ENCODE assay signal across 11 cellular contexts in genomic region chr7:106358103-106358663, GRCh38.
DNase-seq lines count a peak whose midpoint lies in the region; ATAC-seq and TF ChIP-seq lines count a peak whose summit lies in the region.
"Had no signal": no experiment of that assay in that cellular context is flagged by ENCODE, and none has a peak within 500 bp of the region (broad histone marks: within the 10 kb centered on the region; RNA-seq: fewer than 3 reads in every experiment).

No MANE protein-coding gene starts in this region.

- H3K27ac Mint-ChIP-seq in activated T-helper 1 cell treated with anti-CD3 and anti-CD28 coated beads, Interleukin-12 subunit alpha, Interleukin-12 subunit beta, Interleukin-2, Interleukin-4 antibody, amounts not matched to agents 30 ng/mL and 10 ng/mL and 1 ng/mL, durations not matched to agents 14 hours and 24 hours and 36 hours = no peak overlapping the region
- H3K27ac Mint-ChIP-seq: activated naive CD4-positive, alpha-beta T cell treated with anti-CD3 and anti-CD28 coated beads, Interleukin-2, amount 10 ng/mL, durations not matched to agents 7 days and 5 days; naive thymus-derived CD8-positive, alpha-beta T cell had no signal

- in situ Hi-C loops in transverse colon (cut with MboI; ENCODE audit: low pct_ligation_motif_present in 1 of 4, low pct_unique_long_range_greater_than_20kb in 1 of 4, low sequenced_read_pairs in 3 of 4) = no loop called here

- no peaks in the 10 kb centered on the region for H3K27me3 ChIP-seq in left ventricle myocardium inferior (ENCODE audit: low read depth)
- H3K27me3 ChIP-seq in transverse colon = no peaks in the 10 kb centered on the region

- no peaks in the 10 kb centered on the region for H3K36me3 ChIP-seq in left ventricle myocardium inferior
- H3K36me3 ChIP-seq in transverse colon = no peaks in the 10 kb centered on the region

- H3K27ac ChIP-seq in left ventricle myocardium inferior (replicated peaks) (no peak overlapping the region), transverse colon (peak overlapping the region; percentile 49 to 69 (median 57))

- TF ChIP-seq POLR2A in transverse colon (IDR thresholded peaks at IDR 0.05) = no peak

- TF ChIP-seq EP300 in transverse colon (IDR thresholded peaks at IDR 0.05; ENCODE audit: low read depth) = no peak

- 49 to 83% methylated on average over 1 to 2 of the region's 2 CpGs for WGBS in transverse colon (ENCODE audit: low coverage in 1 of 2), 2 donors

- peaks cover 1% of the 10 kb centered on the region for H3K36me3 Mint-ChIP-seq in activated T-helper 1 cell treated with anti-CD3 and anti-CD28 coated beads, Interleukin-12 subunit alpha, Interleukin-12 subunit beta, Interleukin-2, Interleukin-4 antibody, amounts not matched to agents 30 ng/mL and 10 ng/mL and 1 ng/mL, durations not matched to agents 14 hours and 24 hours and 36 hours (ENCODE audit: low read depth)
- H3K36me3 Mint-ChIP-seq: activated naive CD4-positive, alpha-beta T cell treated with anti-CD3 and anti-CD28 coated beads, Interleukin-2, amount 10 ng/mL, durations not matched to agents 7 days and 5 days; naive thymus-derived CD8-positive, alpha-beta T cell had no signal

- H3K27me3 Mint-ChIP-seq in activated T-helper 1 cell treated with anti-CD3 and anti-CD28 coated beads, Interleukin-12 subunit alpha, Interleukin-12 subunit beta, Interleukin-2, Interleukin-4 antibody, amounts not matched to agents 30 ng/mL and 10 ng/mL and 1 ng/mL, durations not matched to agents 14 hours and 24 hours and 36 hours (ENCODE audit: insufficient read depth) = peaks cover 10% of the 10 kb centered on the region

- no peak overlapping the region for H3K4me3 Mint-ChIP-seq in activated T-helper 1 cell treated with anti-CD3 and anti-CD28 coated beads, Interleukin-12 subunit alpha, Interleukin-12 subunit beta, Interleukin-2, Interleukin-4 antibody, amounts not matched to agents 30 ng/mL and 10 ng/mL and 1 ng/mL, durations not matched to agents 14 hours and 24 hours and 36 hours
- H3K4me3 Mint-ChIP-seq: activated naive CD4-positive, alpha-beta T cell treated with anti-CD3 and anti-CD28 coated beads, Interleukin-2, amount 10 ng/mL, durations not matched to agents 7 days and 5 days; naive thymus-derived CD8-positive, alpha-beta T cell had no signal

- H3K9me3 ChIP-seq in left ventricle myocardium inferior (replicated peaks) (peaks cover 7% of the 10 kb centered on the region), transverse colon (no peaks in the 10 kb centered on the region)

- TF ChIP-seq CTCF in left ventricle myocardium inferior (IDR thresholded peaks at IDR 0.05; ENCODE audit: borderline replicate concordance) (no peak), choroid plexus epithelial cell (conservative IDR thresholded peaks at IDR 0.05; ENCODE audit: low read depth, low read length) (no peak), transverse colon (IDR thresholded peaks at IDR 0.05) (no peak)

- intact Hi-C loops in left cardiac atrium (cut with DNase I) = no loop called here
- intact Hi-C loops in left ventricle myocardium inferior (cut with micrococcal nuclease) = no loop called here
- intact Hi-C loops in transverse colon (cut with DNase I; ENCODE audit: low total_unique reads) = no loop called here
- intact Hi-C loops in activated T-helper 1 cell treated with anti-CD3 and anti-CD28 coated beads, Interleukin-12 subunit alpha, Interleukin-12 subunit beta, Interleukin-2, Interleukin-4 antibody, amounts not matched to agents 30 ng/mL and 10 ng/mL and 1 ng/mL, durations not matched to agents 14 hours and 24 hours and 36 hours (cut with micrococcal nuclease) = no loop called here

- no peaks in the 10 kb centered on the region for H3K4me1 ChIP-seq in left ventricle myocardium inferior
- peaks cover 0 to 12% (median 5%) of the 10 kb centered on the region in 4 donors for H3K4me1 ChIP-seq in transverse colon

- peaks cover 14% of the 10 kb centered on the region for H3K4me1 Mint-ChIP-seq in activated T-helper 1 cell treated with anti-CD3 and anti-CD28 coated beads, Interleukin-12 subunit alpha, Interleukin-12 subunit beta, Interleukin-2, Interleukin-4 antibody, amounts not matched to agents 30 ng/mL and 10 ng/mL and 1 ng/mL, durations not matched to agents 14 hours and 24 hours and 36 hours (ENCODE audit: low read depth)
- H3K4me1 Mint-ChIP-seq: activated naive CD4-positive, alpha-beta T cell treated with anti-CD3 and anti-CD28 coated beads, Interleukin-2, amount 10 ng/mL, durations not matched to agents 7 days and 5 days; naive thymus-derived CD8-positive, alpha-beta T cell had no signal

- ATAC-seq in left cardiac atrium = peak; percentile 69 to 82
- peak; percentile 61 for ATAC-seq in HG03159 (IDR thresholded peaks at IDR 0.05; ENCODE audit: unreplicated experiment)
- ATAC-seq: naive thymus-derived CD8-positive, alpha-beta T cell had no signal

- no peak for DNase-seq in left cardiac atrium
- DNase-seq in left ventricle myocardium inferior = no peak
- DNase-seq in choroid plexus epithelial cell (ENCODE audit: low read depth) = peak; percentile 76
- no peak for DNase-seq in transverse colon
- DNase-seq in NCI-H1048 (lab: John Stamatoyannopoulos, UW) = no peak
- no peak for DNase-seq in stimulated activated CD4-positive, alpha-beta T cell treated with anti-CD3 and anti-CD28 coated beads, Interleukin-12 subunit alpha, Interleukin-12 subunit beta, amount 100 ng/mL, for 4 hours
- no peak for DNase-seq in activated T-helper 1 cell treated with anti-CD3 and anti-CD28 coated beads, Interleukin-12 subunit alpha, Interleukin-12 subunit beta, Interleukin-2, Interleukin-4 antibody, amounts not matched to agents 30 ng/mL and 10 ng/mL and 1 ng/mL, durations not matched to agents 14 hours and 24 hours and 36 hours (ENCODE audit: low spot score)
- DNase-seq: activated naive CD4-positive, alpha-beta T cell treated with anti-CD3 and anti-CD28 coated beads, Interleukin-2, amount 10 ng/mL, durations not matched to agents 7 days and 5 days; naive thymus-derived CD8-positive, alpha-beta T cell; T-helper 2 cell had no signal

- H3K4me3 ChIP-seq in left ventricle myocardium inferior (no peak overlapping the region), choroid plexus epithelial cell (ENCODE audit: low read depth, low read length) (no peak overlapping the region), transverse colon (no peak overlapping the region)

- peaks cover 46% of the 10 kb centered on the region for H3K9me3 Mint-ChIP-seq in activated T-helper 1 cell treated with anti-CD3 and anti-CD28 coated beads, Interleukin-12 subunit alpha, Interleukin-12 subunit beta, Interleukin-2, Interleukin-4 antibody, amounts not matched to agents 30 ng/mL and 10 ng/mL and 1 ng/mL, durations not matched to agents 14 hours and 24 hours and 36 hours
